In genomic region chr3:90011596-90011995, GRCh38 we compare ENCODE assay signal across 2 cellular contexts.
TF ChIP-seq lines count a peak whose summit lies in the region.

No MANE protein-coding gene starts in this region.

TF ChIP-seq in GM12878, 131 proteins besides CTCF, POLR2A, EP300 and RAD21:
- TF ChIP-seq SUZ12 (IDR thresholded peaks at IDR 0.05; ENCODE audit: unreplicated experiment) (no peak), SREBF2 (IDR thresholded peaks at IDR 0.05; ENCODE audit: low read length) (no peak), CBX3 (IDR thresholded peaks at IDR 0.05; ENCODE audit: borderline replicate concordance, low read depth) (no peak), GATAD2B (conservative IDR thresholded peaks at IDR 0.05; ENCODE audit: low read depth) (no peak), KLF5 (IDR thresholded peaks at IDR 0.05; ENCODE audit: partially characterized antibody) (no peak), E4F1 (IDR thresholded peaks at IDR 0.05; ENCODE audit: borderline replicate concordance, partially characterized antibody) (no peak), MYC (IDR thresholded peaks at IDR 0.05; ENCODE audit: insufficient read depth, insufficient read length, insufficient replicate concordance, low read length, severe bottlenecking) (no peak), MEF2B (IDR thresholded peaks at IDR 0.05; ENCODE audit: partially characterized antibody, poor library complexity, severe bottlenecking) (no peak), SUPT20H (IDR thresholded peaks at IDR 0.05; ENCODE audit: borderline replicate concordance, control insufficient read depth, low read depth, low read length) (no peak), JUND (IDR thresholded peaks at IDR 0.05; ENCODE audit: low read depth, low read length) (no peak), ASH2L (IDR thresholded peaks at IDR 0.05; ENCODE audit: borderline replicate concordance, low read depth) (no peak), NFXL1 (IDR thresholded peaks at IDR 0.05; ENCODE audit: borderline replicate concordance) (no peak), IRF4 (IDR thresholded peaks at IDR 0.05; ENCODE audit: low read depth, low read length) (no peak), SIX5 (IDR thresholded peaks at IDR 0.05; ENCODE audit: low read depth, low read length, severe bottlenecking) (no peak), BCL11A (IDR thresholded peaks at IDR 0.05; ENCODE audit: low read depth, low read length) (no peak), TCF7 (IDR thresholded peaks at IDR 0.05; ENCODE audit: borderline replicate concordance) (no peak)
- TF ChIP-seq, protein P1, sequence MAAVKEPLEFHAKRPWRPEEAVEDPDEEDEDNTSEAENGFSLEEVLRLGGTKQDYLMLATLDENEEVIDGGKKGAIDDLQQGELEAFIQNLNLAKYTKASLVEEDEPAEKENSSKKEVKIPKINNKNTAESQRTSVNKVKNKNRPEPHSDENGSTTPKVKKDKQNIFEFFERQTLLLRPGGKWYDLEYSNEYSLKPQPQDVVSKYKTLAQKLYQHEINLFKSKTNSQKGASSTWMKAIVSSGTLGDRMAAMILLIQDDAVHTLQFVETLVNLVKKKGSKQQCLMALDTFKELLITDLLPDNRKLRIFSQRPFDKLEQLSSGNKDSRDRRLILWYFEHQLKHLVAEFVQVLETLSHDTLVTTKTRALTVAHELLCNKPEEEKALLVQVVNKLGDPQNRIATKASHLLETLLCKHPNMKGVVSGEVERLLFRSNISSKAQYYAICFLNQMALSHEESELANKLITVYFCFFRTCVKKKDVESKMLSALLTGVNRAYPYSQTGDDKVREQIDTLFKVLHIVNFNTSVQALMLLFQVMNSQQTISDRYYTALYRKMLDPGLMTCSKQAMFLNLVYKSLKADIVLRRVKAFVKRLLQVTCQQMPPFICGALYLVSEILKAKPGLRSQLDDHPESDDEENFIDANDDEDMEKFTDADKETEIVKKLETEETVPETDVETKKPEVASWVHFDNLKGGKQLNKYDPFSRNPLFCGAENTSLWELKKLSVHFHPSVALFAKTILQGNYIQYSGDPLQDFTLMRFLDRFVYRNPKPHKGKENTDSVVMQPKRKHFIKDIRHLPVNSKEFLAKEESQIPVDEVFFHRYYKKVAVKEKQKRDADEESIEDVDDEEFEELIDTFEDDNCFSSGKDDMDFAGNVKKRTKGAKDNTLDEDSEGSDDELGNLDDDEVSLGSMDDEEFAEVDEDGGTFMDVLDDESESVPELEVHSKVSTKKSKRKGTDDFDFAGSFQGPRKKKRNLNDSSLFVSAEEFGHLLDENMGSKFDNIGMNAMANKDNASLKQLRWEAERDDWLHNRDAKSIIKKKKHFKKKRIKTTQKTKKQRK (IDR thresholded peaks at IDR 0.05; ENCODE audit: low read depth, low read length): no peak
TF ChIP-seq in GM12878: peak in this region for 0.

TF ChIP-seq in liver, 16 proteins besides CTCF, POLR2A, EP300 and RAD21:
- TF ChIP-seq HNF4A (conservative IDR thresholded peaks at IDR 0.05) (peak; percentile 33 to 46), GABPA (IDR thresholded peaks at IDR 0.05 in 1 of 2, conservative IDR thresholded peaks at IDR 0.05 in 1 of 2) (no peak)
